In the genomic region with DNA sequence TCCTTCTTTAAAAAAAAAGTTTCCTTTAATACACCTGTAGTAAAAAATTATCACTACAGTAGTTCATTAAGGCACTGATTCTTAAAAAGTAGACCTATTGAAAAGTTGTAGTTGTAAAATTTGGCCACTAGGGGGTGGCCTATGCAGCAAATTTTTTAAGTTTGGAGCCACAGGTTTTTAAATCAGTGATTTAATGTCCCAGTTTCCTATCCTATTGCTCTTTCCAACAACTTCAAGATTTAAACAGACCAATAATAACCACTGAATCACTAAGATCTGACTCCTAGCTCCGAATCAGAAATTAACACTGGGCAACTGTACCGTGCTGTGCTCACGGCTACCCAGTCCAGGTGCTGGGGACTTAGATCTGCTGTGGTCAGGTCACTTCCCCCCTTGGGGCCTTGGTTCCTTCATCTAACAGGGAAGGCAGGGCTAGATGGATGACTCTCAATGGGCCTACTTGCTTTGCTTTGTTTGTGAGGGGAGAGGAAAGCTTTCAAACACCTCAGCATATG, we compare ENCODE assay signal across 8 cellular contexts.
DNase-seq lines count a peak whose midpoint lies in the region; ATAC-seq and TF ChIP-seq lines count a peak whose summit lies in the region.

No MANE protein-coding gene starts in this region.

- no peaks in the 10 kb centered on the region for H3K27me3 ChIP-seq in esophagus squamous epithelium

- peaks cover 19% of the 10 kb centered on the region for H3K36me3 ChIP-seq in SK-N-MC (ENCODE audit: insufficient read depth, low read length)
- H3K36me3 ChIP-seq in esophagus squamous epithelium, result peaks cover 0 to 80% (median 22%) of the 10 kb centered on the region in 3 donors

- H3K4me3 ChIP-seq in SK-N-MC (no peak overlapping the region), esophagus squamous epithelium (no peak overlapping the region)

- no peak overlapping the region for H3K9ac ChIP-seq in SK-N-MC (ENCODE audit: insufficient read length)

- H3K4me3 Mint-ChIP-seq in neural crest cell, result no peak overlapping the region

- H3K4me1 Mint-ChIP-seq in neural crest cell, result peaks cover 11% of the 10 kb centered on the region

- TF ChIP-seq CTCF in esophagus squamous epithelium (IDR thresholded peaks at IDR 0.05) (peak; percentile 56 to 85 (median 80)), neural crest cell (conservative IDR thresholded peaks at IDR 0.05) (peak; percentile 96)

- intact Hi-C loops in esophagus squamous epithelium (cut with DNase I), result loop anchor here (5.0 to 10.0 kb wide), 2 partner anchors 604 to 687 kb away; no protein-coding TSS in a partner anchor

- H3K9me3 ChIP-seq in SK-N-MC (ENCODE audit: low read depth, low read length), result no peaks in the 10 kb centered on the region
- no peaks in the 10 kb centered on the region for H3K9me3 ChIP-seq in esophagus squamous epithelium

- H3K36me3 Mint-ChIP-seq in neural crest cell (ENCODE audit: low read depth), result peaks cover 7% of the 10 kb centered on the region

- DNase-seq in SIG-M5 treated with dmso at 0.1 percent for 504 hours (lab: John Stamatoyannopoulos, UW; ENCODE audit: unreplicated experiment), result peak; percentile 44
- DNase-seq in SIG-M5 (lab: John Stamatoyannopoulos, UW), result no peak
- DNase-seq in HT-29 (ENCODE audit: low spot score), result peak; percentile 60
- peak; percentile 34 for DNase-seq in SK-N-MC (ENCODE audit: low read depth, low spot score)
- DNase-seq in esophagus squamous epithelium (lab: John Stamatoyannopoulos, UW), result no peak
- no peak for DNase-seq in neural crest cell (ENCODE audit: low read depth, low spot score)
- DNase-seq in activated naive CD4-positive, alpha-beta T cell treated with anti-CD3 and anti-CD28 coated beads, Interleukin-2, amount 50 U/mL, for 16 hours, result no peak

- TF ChIP-seq POLR2A in esophagus squamous epithelium (IDR thresholded peaks at IDR 0.05), result no peak

- H3K27ac ChIP-seq in SK-N-MC, result no peak overlapping the region
- peak overlapping the region; percentile 6 to 57 (median 34) for H3K27ac ChIP-seq in esophagus squamous epithelium

- H3K27ac Mint-ChIP-seq in neural crest cell (ENCODE audit: unreplicated experiment), result no peak overlapping the region

- 40 to 57% methylated on average over 3 of the region's 3 CpGs for WGBS in esophagus squamous epithelium, 2 donors

- H3K27me3 Mint-ChIP-seq in neural crest cell (ENCODE audit: low read depth), result no peaks in the 10 kb centered on the region

- peaks cover 0 to 27% (median 10%) of the 10 kb centered on the region in 3 donors for H3K4me1 ChIP-seq in esophagus squamous epithelium

- H3K9me3 Mint-ChIP-seq in neural crest cell, result no peaks in the 10 kb centered on the region

- no peak for ATAC-seq in HG02973 (IDR thresholded peaks at IDR 0.05; ENCODE audit: unreplicated experiment)

Comparison
In these comparisons a context has a peak if more than half of its experiments do, and no peak if none do; other contexts are left out.
1. DNase-seq: peak in SIG-M5 treated with dmso at 0.1 percent for 504 hours (single experiment), HT-29 (single experiment) and SK-N-MC (single experiment); none in SIG-M5 (single experiment), esophagus squamous epithelium (single experiment), neural crest cell (single experiment) and activated naive CD4-positive, alpha-beta T cell treated with anti-CD3 and anti-CD28 coated beads, Interleukin-2, amount 50 U/mL, for 16 hours (single experiment).